In genomic region chr1:147273409-147274307, GRCh38 we compare ENCODE assay signal across 1 cellular context.
TF ChIP-seq lines count a peak whose summit lies in the region.

No MANE protein-coding gene starts in this region.

TF ChIP-seq in WTC11, 78 proteins besides CTCF, POLR2A, EP300 and RAD21 (continued from another document):
- TF ChIP-seq, protein P1, sequence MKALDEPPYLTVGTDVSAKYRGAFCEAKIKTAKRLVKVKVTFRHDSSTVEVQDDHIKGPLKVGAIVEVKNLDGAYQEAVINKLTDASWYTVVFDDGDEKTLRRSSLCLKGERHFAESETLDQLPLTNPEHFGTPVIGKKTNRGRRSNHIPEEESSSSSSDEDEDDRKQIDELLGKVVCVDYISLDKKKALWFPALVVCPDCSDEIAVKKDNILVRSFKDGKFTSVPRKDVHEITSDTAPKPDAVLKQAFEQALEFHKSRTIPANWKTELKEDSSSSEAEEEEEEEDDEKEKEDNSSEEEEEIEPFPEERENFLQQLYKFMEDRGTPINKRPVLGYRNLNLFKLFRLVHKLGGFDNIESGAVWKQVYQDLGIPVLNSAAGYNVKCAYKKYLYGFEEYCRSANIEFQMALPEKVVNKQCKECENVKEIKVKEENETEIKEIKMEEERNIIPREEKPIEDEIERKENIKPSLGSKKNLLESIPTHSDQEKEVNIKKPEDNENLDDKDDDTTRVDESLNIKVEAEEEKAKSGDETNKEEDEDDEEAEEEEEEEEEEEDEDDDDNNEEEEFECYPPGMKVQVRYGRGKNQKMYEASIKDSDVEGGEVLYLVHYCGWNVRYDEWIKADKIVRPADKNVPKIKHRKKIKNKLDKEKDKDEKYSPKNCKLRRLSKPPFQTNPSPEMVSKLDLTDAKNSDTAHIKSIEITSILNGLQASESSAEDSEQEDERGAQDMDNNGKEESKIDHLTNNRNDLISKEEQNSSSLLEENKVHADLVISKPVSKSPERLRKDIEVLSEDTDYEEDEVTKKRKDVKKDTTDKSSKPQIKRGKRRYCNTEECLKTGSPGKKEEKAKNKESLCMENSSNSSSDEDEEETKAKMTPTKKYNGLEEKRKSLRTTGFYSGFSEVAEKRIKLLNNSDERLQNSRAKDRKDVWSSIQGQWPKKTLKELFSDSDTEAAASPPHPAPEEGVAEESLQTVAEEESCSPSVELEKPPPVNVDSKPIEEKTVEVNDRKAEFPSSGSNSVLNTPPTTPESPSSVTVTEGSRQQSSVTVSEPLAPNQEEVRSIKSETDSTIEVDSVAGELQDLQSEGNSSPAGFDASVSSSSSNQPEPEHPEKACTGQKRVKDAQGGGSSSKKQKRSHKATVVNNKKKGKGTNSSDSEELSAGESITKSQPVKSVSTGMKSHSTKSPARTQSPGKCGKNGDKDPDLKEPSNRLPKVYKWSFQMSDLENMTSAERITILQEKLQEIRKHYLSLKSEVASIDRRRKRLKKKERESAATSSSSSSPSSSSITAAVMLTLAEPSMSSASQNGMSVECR (CRISPR knock-in tag; IDR thresholded peaks at IDR 0.05; ENCODE audit: borderline replicate concordance): no peak
- TF ChIP-seq CREB1 (CRISPR knock-in tag; IDR thresholded peaks at IDR 0.05): no peak
